19 cellular contexts compared by ENCODE assay signal in genomic region chr6:45540375-45540920, GRCh38.
"Had no signal": no experiment of that assay in that cellular context is flagged by ENCODE, and none has a peak within 500 bp of the region (broad histone marks: within the 10 kb centered on the region; RNA-seq: fewer than 3 reads in every experiment).

No MANE protein-coding gene starts in this region.

- H3K36me3 Mint-ChIP-seq: brain, naive B cell, neural progenitor cell had no signal

- H3K27ac Mint-ChIP-seq: activated naive CD8-positive, alpha-beta T cell treated with anti-CD3 and anti-CD28 coated beads for 36 hours; activated T-helper 1 cell treated with anti-CD3 and anti-CD28 coated beads, Interleukin-12 subunit alpha, Interleukin-12 subunit beta, Interleukin-2, Interleukin-4 antibody, amounts not matched to agents 30 ng/mL and 10 ng/mL and 1 ng/mL, durations not matched to agents 14 hours and 24 hours and 36 hours; brain; neural progenitor cell; T-cell had no signal

- H3K36me3 ChIP-seq: colonic mucosa, neural progenitor cell, stomach, vagina had no signal

- H3K27ac ChIP-seq: colonic mucosa, neural progenitor cell, psoas muscle had no signal

- H3K4me3 Mint-ChIP-seq: activated naive CD8-positive, alpha-beta T cell treated with anti-CD3 and anti-CD28 coated beads for 36 hours; activated T-helper 1 cell treated with anti-CD3 and anti-CD28 coated beads, Interleukin-12 subunit alpha, Interleukin-12 subunit beta, Interleukin-2, Interleukin-4 antibody, amounts not matched to agents 30 ng/mL and 10 ng/mL and 1 ng/mL, durations not matched to agents 14 hours and 24 hours and 36 hours; brain; central memory CD8-positive, alpha-beta T cell; naive B cell; neural progenitor cell; T-cell had no signal

- H3K9me3 ChIP-seq: colonic mucosa, psoas muscle, stomach, vagina had no signal

- H3K27me3 ChIP-seq: colonic mucosa, neural progenitor cell, stomach, vagina had no signal

- DNase-seq: activated CD4-positive, alpha-beta T cell treated with anti-CD3 and anti-CD28 coated beads for 1 hour; activated CD4-positive, alpha-beta T cell treated with anti-CD3 and anti-CD28 coated beads, Interleukin-2, amount 50 U/mL, for 4 hours; activated naive CD4-positive, alpha-beta T cell; activated naive CD8-positive, alpha-beta T cell treated with anti-CD3 and anti-CD28 coated beads for 36 hours; colonic mucosa; head of caudate nucleus; naive B cell; psoas muscle; right cardiac atrium; stomach; T-cell; trophoblast cell had no signal

- H3K27me3 Mint-ChIP-seq: activated naive CD8-positive, alpha-beta T cell treated with anti-CD3 and anti-CD28 coated beads for 36 hours; brain; central memory CD8-positive, alpha-beta T cell; naive B cell; T-cell had no signal

- H3K9me3 Mint-ChIP-seq: activated naive CD8-positive, alpha-beta T cell treated with anti-CD3 and anti-CD28 coated beads for 36 hours; activated T-helper 1 cell treated with anti-CD3 and anti-CD28 coated beads, Interleukin-12 subunit alpha, Interleukin-12 subunit beta, Interleukin-2, Interleukin-4 antibody, amounts not matched to agents 30 ng/mL and 10 ng/mL and 1 ng/mL, durations not matched to agents 14 hours and 24 hours and 36 hours; brain; central memory CD8-positive, alpha-beta T cell; naive B cell; neural progenitor cell; T-cell had no signal

- H3K4me1 ChIP-seq: colonic mucosa, neural progenitor cell, psoas muscle had no signal

- H3K4me3 ChIP-seq: colonic mucosa, neural progenitor cell, psoas muscle, skin epidermis, stomach, vagina had no signal

- ATAC-seq: left lobe of liver, psoas muscle, right cardiac atrium, T-cell had no signal
